In the genomic region with DNA sequence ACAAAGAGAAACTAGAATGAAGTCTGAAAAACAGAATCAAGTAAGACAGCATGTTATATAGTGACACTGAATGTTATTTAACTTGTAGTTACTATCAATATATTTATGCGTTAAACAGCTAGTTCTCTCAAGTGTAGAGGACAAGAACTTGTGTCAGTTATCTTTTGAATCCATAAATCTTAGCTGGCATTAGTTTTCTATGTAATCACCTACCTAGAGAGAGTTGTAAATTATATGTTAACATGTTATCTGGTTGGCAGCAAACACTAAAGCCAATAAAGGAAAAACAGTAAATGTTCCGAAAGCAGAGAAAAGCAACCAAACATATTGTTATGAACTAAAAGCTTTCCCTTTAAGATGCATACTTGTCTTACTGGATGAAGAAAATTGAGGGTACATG, we compare ENCODE assay signal across 29 cellular contexts. TPM values are rescaled to one million over a fixed set of nuclear protein-coding genes. Genes with fewer than 3 reads are reported as not detected.
"Had no signal": no experiment of that assay in that cellular context is flagged by ENCODE, and none has a peak within 500 bp of the region (broad histone marks: within the 10 kb centered on the region; RNA-seq: fewer than 3 reads in every experiment).

No MANE protein-coding gene starts in this region.

- H3K27me3 ChIP-seq: ascending aorta, brain microvascular endothelial cell, breast epithelium had no signal

- DNase-seq: activated B cell treated with CpG ODN at 0.5 μM for 24 hours; activated CD4-positive, alpha-beta memory T cell treated with anti-CD3 and anti-CD28 coated beads for 36 hours; activated CD4-positive, alpha-beta T cell treated with anti-CD3 and anti-CD28 coated beads for 4 hours; activated CD4-positive, alpha-beta T cell treated with anti-CD3 and anti-CD28 coated beads, Interleukin-2, amount 10 ng/mL, durations not matched to agents 24 days and 14 days; activated CD4-positive, alpha-beta T cell treated with anti-CD3 and anti-CD28 coated beads, Interleukin-2, amount 50 U/mL, for 1 hour; activated CD4-positive, alpha-beta T cell treated with anti-CD3 and anti-CD28 coated beads, Interleukin-2, amount 50 U/mL, for 4 hours; activated CD4-positive, CD25-positive, alpha-beta regulatory T cell treated with anti-CD3 and anti-CD28 coated beads, Interleukin-2, amount 50 U/mL, for 72 hours; activated CD8-positive, alpha-beta memory T cell treated with anti-CD3 and anti-CD28 coated beads, Interleukin-2, amount 50 U/mL, for 4 hours; activated CD8-positive, alpha-beta T cell treated with anti-CD3 and anti-CD28 coated beads for 36 hours; activated effector memory CD4-positive, alpha-beta T cell treated with Interleukin-2 at 50 U/mL for 16 hours; activated gamma-delta T cell; activated naive CD4-positive, alpha-beta T cell treated with anti-CD3 and anti-CD28 coated beads, Interleukin-2, amount 10 ng/mL, durations not matched to agents 7 days and 5 days; activated naive CD4-positive, alpha-beta T cell treated with Interleukin-2 at 50 U/mL for 16 hours; activated naive CD8-positive, alpha-beta T cell treated with anti-CD3 and anti-CD28 coated beads, Interleukin-2, amount 10 ng/mL, durations not matched to agents 7 days and 5 days; activated naive CD8-positive, alpha-beta T cell treated with anti-CD3 and anti-CD28 coated beads, Interleukin-2, amount 50 U/mL, for 24 hours; activated T-cell treated with anti-CD3 and anti-CD28 coated beads for 4 hours; activated T-cell treated with anti-CD3 and anti-CD28 coated beads, Interleukin-2, amount 50 U/mL, for 1 hour; activated T-cell treated with anti-CD3 and anti-CD28 coated beads, Interleukin-2, amount 50 U/mL, for 48 hours; amygdala; anterior cingulate cortex; brain microvascular endothelial cell; central memory CD4-positive, alpha-beta T cell; T-helper 2 cell; T-helper 9 cell had no signal

- H3K9me3 ChIP-seq: ascending aorta, breast epithelium had no signal

- H3K4me3 ChIP-seq: ascending aorta, breast epithelium had no signal

- H3K4me1 ChIP-seq: ascending aorta, breast epithelium had no signal

- ATAC-seq: activated CD8-positive, alpha-beta T cell treated with anti-CD3 and anti-CD28 coated beads for 36 hours; activated naive CD8-positive, alpha-beta T cell treated with anti-CD3 and anti-CD28 coated beads, Interleukin-2, amount 50 U/mL, for 24 hours had no signal

- FAIRE-seq: TTC549 had no signal

- H3K27ac ChIP-seq: ascending aorta, brain microvascular endothelial cell, breast epithelium, VCaP had no signal

- H3K36me3 ChIP-seq: ascending aorta, brain microvascular endothelial cell, breast epithelium had no signal

RNA-seq across cellular contexts. Expression of gene SLC18A2, which starts 36.8 kb away (rescaled TPM):
- total RNA-seq: activated B cell treated with CpG ODN at 0.5 μM for 24 hours; activated CD4-positive, alpha-beta memory T cell treated with anti-CD3 and anti-CD28 coated beads for 36 hours; activated CD4-positive, alpha-beta T cell treated with anti-CD3 and anti-CD28 coated beads, Interleukin-2, amount 10 ng/mL, durations not matched to agents 24 days and 14 days; activated T-helper 2 cell treated with anti-CD3 and anti-CD28 coated beads, Interferon-gamma antibody, Interleukin-2, Interleukin-4, amounts not matched to agents 10 μg/mL and 5 μg/mL and 100 μg/mL, durations not matched to agents 14 hours and 24 hours and 36 hours; ascending aorta had no signal
